ENCODE assay signal across 1 cellular context in the genomic region with DNA sequence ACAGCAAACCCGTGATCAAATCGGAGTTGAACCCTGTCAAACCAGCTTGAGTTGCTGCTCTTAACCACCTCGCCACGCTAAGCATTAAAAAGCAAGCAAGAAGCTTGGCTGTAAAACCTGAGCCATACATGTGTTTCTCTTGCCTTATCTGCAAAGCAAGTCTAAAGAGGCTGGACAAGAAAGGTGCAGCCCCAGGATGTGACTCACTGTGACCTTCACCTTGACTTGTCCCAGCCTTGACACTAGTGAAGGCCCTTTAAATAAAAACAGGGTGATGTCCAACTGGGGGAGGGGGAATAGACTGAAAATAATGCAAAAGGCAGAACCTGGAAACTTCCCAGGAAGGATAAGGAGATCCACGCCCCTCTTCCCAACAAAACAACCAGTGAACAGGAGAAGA.
TF ChIP-seq lines count a peak whose summit lies in the region.

No MANE protein-coding gene starts in this region.

TF ChIP-seq in HepG2, 621 proteins besides CTCF, POLR2A, EP300 and RAD21 (continued from another document and continues in another):
- TF ChIP-seq, protein P1, sequence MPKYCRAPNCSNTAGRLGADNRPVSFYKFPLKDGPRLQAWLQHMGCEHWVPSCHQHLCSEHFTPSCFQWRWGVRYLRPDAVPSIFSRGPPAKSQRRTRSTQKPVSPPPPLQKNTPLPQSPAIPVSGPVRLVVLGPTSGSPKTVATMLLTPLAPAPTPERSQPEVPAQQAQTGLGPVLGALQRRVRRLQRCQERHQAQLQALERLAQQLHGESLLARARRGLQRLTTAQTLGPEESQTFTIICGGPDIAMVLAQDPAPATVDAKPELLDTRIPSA (CRISPR knock-in tag; IDR thresholded peaks at IDR 0.05; ENCODE audit: borderline replicate concordance) = no peak
- TF ChIP-seq, protein P2, sequence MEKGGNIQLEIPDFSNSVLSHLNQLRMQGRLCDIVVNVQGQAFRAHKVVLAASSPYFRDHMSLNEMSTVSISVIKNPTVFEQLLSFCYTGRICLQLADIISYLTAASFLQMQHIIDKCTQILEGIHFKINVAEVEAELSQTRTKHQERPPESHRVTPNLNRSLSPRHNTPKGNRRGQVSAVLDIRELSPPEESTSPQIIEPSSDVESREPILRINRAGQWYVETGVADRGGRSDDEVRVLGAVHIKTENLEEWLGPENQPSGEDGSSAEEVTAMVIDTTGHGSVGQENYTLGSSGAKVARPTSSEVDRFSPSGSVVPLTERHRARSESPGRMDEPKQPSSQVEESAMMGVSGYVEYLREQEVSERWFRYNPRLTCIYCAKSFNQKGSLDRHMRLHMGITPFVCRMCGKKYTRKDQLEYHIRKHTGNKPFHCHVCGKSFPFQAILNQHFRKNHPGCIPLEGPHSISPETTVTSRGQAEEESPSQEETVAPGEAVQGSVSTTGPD (CRISPR knock-in tag; IDR thresholded peaks at IDR 0.05) = no peak
- TF ChIP-seq, protein P3, sequence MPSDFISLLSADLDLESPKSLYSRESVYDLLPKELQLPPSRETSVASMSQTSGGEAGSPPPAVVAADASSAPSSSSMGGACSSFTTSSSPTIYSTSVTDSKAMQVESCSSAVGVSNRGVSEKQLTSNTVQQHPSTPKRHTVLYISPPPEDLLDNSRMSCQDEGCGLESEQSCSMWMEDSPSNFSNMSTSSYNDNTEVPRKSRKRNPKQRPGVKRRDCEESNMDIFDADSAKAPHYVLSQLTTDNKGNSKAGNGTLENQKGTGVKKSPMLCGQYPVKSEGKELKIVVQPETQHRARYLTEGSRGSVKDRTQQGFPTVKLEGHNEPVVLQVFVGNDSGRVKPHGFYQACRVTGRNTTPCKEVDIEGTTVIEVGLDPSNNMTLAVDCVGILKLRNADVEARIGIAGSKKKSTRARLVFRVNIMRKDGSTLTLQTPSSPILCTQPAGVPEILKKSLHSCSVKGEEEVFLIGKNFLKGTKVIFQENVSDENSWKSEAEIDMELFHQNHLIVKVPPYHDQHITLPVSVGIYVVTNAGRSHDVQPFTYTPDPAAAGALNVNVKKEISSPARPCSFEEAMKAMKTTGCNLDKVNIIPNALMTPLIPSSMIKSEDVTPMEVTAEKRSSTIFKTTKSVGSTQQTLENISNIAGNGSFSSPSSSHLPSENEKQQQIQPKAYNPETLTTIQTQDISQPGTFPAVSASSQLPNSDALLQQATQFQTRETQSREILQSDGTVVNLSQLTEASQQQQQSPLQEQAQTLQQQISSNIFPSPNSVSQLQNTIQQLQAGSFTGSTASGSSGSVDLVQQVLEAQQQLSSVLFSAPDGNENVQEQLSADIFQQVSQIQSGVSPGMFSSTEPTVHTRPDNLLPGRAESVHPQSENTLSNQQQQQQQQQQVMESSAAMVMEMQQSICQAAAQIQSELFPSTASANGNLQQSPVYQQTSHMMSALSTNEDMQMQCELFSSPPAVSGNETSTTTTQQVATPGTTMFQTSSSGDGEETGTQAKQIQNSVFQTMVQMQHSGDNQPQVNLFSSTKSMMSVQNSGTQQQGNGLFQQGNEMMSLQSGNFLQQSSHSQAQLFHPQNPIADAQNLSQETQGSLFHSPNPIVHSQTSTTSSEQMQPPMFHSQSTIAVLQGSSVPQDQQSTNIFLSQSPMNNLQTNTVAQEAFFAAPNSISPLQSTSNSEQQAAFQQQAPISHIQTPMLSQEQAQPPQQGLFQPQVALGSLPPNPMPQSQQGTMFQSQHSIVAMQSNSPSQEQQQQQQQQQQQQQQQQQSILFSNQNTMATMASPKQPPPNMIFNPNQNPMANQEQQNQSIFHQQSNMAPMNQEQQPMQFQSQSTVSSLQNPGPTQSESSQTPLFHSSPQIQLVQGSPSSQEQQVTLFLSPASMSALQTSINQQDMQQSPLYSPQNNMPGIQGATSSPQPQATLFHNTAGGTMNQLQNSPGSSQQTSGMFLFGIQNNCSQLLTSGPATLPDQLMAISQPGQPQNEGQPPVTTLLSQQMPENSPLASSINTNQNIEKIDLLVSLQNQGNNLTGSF (CRISPR knock-in tag; IDR thresholded peaks at IDR 0.05) = no peak
- TF ChIP-seq NR2F1 (CRISPR knock-in tag; IDR thresholded peaks at IDR 0.05) (peak; percentile 61 to 74), ESRRA (CRISPR knock-in tag; IDR thresholded peaks at IDR 0.05; ENCODE audit: low read depth) (0 out of 2 replicates have a peak, but pooled peaks have one; percentile 58), THAP11 (CRISPR knock-in tag; IDR thresholded peaks at IDR 0.05) (no peak), DNMT3B (CRISPR knock-in tag; conservative IDR thresholded peaks at IDR 0.05) (peak; percentile 53; the same call in 1 of the 2 replicates), ZNF260 (CRISPR knock-in tag; IDR thresholded peaks at IDR 0.05; ENCODE audit: borderline replicate concordance, low read depth) (no peak), KLF11 (CRISPR knock-in tag; IDR thresholded peaks at IDR 0.05) (no peak), MLLT10 (CRISPR knock-in tag; IDR thresholded peaks at IDR 0.05) (no peak), ZNF777 (CRISPR knock-in tag; IDR thresholded peaks at IDR 0.05) (no peak), KLF6 (CRISPR knock-in tag; IDR thresholded peaks at IDR 0.05) (no peak), NCOA2 (CRISPR knock-in tag; IDR thresholded peaks at IDR 0.05) (peak; percentile 51; the same call in 1 of the 2 replicates), ZNF766 (CRISPR knock-in tag; IDR thresholded peaks at IDR 0.05; ENCODE audit: borderline replicate concordance) (no peak), RXRB (CRISPR knock-in tag; IDR thresholded peaks at IDR 0.05; ENCODE audit: borderline replicate concordance) (peak; percentile 86), YY1 (IDR thresholded peaks at IDR 0.05; ENCODE audit: insufficient read depth, insufficient replicate concordance, low read depth, low read length) (no peak), RARA (CRISPR knock-in tag; IDR thresholded peaks at IDR 0.05) (peak; percentile 99), ZNF543 (CRISPR knock-in tag; IDR thresholded peaks at IDR 0.05) (no peak), ZNF230 (CRISPR knock-in tag; IDR thresholded peaks at IDR 0.05) (no peak), FOXK1 (CRISPR knock-in tag; IDR thresholded peaks at IDR 0.05; ENCODE audit: borderline replicate concordance, low read depth) (no peak), TCF7 (IDR thresholded peaks at IDR 0.05; ENCODE audit: low read depth) (no peak), ZNF232 (CRISPR knock-in tag; IDR thresholded peaks at IDR 0.05; ENCODE audit: borderline replicate concordance) (no peak), GATAD2A (CRISPR knock-in tag; IDR thresholded peaks at IDR 0.05) (no peak; the same call in 1 of the 2 replicates), ZNF354B (CRISPR knock-in tag; IDR thresholded peaks at IDR 0.05) (no peak)
- TF ChIP-seq, protein P4, sequence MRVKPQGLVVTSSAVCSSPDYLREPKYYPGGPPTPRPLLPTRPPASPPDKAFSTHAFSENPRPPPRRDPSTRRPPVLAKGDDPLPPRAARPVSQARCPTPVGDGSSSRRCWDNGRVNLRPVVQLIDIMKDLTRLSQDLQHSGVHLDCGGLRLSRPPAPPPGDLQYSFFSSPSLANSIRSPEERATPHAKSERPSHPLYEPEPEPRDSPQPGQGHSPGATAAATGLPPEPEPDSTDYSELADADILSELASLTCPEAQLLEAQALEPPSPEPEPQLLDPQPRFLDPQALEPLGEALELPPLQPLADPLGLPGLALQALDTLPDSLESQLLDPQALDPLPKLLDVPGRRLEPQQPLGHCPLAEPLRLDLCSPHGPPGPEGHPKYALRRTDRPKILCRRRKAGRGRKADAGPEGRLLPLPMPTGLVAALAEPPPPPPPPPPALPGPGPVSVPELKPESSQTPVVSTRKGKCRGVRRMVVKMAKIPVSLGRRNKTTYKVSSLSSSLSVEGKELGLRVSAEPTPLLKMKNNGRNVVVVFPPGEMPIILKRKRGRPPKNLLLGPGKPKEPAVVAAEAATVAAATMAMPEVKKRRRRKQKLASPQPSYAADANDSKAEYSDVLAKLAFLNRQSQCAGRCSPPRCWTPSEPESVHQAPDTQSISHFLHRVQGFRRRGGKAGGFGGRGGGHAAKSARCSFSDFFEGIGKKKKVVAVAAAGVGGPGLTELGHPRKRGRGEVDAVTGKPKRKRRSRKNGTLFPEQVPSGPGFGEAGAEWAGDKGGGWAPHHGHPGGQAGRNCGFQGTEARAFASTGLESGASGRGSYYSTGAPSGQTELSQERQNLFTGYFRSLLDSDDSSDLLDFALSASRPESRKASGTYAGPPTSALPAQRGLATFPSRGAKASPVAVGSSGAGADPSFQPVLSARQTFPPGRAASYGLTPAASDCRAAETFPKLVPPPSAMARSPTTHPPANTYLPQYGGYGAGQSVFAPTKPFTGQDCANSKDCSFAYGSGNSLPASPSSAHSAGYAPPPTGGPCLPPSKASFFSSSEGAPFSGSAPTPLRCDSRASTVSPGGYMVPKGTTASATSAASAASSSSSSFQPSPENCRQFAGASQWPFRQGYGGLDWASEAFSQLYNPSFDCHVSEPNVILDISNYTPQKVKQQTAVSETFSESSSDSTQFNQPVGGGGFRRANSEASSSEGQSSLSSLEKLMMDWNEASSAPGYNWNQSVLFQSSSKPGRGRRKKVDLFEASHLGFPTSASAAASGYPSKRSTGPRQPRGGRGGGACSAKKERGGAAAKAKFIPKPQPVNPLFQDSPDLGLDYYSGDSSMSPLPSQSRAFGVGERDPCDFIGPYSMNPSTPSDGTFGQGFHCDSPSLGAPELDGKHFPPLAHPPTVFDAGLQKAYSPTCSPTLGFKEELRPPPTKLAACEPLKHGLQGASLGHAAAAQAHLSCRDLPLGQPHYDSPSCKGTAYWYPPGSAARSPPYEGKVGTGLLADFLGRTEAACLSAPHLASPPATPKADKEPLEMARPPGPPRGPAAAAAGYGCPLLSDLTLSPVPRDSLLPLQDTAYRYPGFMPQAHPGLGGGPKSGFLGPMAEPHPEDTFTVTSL (CRISPR knock-in tag; IDR thresholded peaks at IDR 0.05; ENCODE audit: borderline replicate concordance) = no peak
- TF ChIP-seq, protein P5, sequence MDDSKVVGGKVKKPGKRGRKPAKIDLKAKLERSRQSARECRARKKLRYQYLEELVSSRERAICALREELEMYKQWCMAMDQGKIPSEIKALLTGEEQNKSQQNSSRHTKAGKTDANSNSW (CRISPR knock-in tag; IDR thresholded peaks at IDR 0.05; ENCODE audit: borderline replicate concordance) = no peak
- TF ChIP-seq, protein P6, sequence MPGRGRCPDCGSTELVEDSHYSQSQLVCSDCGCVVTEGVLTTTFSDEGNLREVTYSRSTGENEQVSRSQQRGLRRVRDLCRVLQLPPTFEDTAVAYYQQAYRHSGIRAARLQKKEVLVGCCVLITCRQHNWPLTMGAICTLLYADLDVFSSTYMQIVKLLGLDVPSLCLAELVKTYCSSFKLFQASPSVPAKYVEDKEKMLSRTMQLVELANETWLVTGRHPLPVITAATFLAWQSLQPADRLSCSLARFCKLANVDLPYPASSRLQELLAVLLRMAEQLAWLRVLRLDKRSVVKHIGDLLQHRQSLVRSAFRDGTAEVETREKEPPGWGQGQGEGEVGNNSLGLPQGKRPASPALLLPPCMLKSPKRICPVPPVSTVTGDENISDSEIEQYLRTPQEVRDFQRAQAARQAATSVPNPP (CRISPR knock-in tag; IDR thresholded peaks at IDR 0.05) = no peak
- TF ChIP-seq, protein P7, sequence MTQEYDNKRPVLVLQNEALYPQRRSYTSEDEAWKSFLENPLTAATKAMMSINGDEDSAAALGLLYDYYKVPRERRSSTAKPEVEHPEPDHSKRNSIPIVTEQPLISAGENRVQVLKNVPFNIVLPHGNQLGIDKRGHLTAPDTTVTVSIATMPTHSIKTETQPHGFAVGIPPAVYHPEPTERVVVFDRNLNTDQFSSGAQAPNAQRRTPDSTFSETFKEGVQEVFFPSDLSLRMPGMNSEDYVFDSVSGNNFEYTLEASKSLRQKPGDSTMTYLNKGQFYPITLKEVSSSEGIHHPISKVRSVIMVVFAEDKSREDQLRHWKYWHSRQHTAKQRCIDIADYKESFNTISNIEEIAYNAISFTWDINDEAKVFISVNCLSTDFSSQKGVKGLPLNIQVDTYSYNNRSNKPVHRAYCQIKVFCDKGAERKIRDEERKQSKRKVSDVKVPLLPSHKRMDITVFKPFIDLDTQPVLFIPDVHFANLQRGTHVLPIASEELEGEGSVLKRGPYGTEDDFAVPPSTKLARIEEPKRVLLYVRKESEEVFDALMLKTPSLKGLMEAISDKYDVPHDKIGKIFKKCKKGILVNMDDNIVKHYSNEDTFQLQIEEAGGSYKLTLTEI (CRISPR knock-in tag; conservative IDR thresholded peaks at IDR 0.05) = no peak
- TF ChIP-seq, protein P8, sequence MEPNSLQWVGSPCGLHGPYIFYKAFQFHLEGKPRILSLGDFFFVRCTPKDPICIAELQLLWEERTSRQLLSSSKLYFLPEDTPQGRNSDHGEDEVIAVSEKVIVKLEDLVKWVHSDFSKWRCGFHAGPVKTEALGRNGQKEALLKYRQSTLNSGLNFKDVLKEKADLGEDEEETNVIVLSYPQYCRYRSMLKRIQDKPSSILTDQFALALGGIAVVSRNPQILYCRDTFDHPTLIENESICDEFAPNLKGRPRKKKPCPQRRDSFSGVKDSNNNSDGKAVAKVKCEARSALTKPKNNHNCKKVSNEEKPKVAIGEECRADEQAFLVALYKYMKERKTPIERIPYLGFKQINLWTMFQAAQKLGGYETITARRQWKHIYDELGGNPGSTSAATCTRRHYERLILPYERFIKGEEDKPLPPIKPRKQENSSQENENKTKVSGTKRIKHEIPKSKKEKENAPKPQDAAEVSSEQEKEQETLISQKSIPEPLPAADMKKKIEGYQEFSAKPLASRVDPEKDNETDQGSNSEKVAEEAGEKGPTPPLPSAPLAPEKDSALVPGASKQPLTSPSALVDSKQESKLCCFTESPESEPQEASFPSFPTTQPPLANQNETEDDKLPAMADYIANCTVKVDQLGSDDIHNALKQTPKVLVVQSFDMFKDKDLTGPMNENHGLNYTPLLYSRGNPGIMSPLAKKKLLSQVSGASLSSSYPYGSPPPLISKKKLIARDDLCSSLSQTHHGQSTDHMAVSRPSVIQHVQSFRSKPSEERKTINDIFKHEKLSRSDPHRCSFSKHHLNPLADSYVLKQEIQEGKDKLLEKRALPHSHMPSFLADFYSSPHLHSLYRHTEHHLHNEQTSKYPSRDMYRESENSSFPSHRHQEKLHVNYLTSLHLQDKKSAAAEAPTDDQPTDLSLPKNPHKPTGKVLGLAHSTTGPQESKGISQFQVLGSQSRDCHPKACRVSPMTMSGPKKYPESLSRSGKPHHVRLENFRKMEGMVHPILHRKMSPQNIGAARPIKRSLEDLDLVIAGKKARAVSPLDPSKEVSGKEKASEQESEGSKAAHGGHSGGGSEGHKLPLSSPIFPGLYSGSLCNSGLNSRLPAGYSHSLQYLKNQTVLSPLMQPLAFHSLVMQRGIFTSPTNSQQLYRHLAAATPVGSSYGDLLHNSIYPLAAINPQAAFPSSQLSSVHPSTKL (CRISPR knock-in tag; IDR thresholded peaks at IDR 0.05) = peak; percentile 81
- TF ChIP-seq, protein P9, sequence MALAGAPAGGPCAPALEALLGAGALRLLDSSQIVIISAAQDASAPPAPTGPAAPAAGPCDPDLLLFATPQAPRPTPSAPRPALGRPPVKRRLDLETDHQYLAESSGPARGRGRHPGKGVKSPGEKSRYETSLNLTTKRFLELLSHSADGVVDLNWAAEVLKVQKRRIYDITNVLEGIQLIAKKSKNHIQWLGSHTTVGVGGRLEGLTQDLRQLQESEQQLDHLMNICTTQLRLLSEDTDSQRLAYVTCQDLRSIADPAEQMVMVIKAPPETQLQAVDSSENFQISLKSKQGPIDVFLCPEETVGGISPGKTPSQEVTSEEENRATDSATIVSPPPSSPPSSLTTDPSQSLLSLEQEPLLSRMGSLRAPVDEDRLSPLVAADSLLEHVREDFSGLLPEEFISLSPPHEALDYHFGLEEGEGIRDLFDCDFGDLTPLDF (CRISPR knock-in tag; IDR thresholded peaks at IDR 0.05) = no peak
- TF ChIP-seq, protein P10, sequence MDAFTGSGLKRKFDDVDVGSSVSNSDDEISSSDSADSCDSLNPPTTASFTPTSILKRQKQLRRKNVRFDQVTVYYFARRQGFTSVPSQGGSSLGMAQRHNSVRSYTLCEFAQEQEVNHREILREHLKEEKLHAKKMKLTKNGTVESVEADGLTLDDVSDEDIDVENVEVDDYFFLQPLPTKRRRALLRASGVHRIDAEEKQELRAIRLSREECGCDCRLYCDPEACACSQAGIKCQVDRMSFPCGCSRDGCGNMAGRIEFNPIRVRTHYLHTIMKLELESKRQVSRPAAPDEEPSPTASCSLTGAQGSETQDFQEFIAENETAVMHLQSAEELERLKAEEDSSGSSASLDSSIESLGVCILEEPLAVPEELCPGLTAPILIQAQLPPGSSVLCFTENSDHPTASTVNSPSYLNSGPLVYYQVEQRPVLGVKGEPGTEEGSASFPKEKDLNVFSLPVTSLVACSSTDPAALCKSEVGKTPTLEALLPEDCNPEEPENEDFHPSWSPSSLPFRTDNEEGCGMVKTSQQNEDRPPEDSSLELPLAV (CRISPR knock-in tag; conservative IDR thresholded peaks at IDR 0.05; ENCODE audit: low read depth) = no peak
